In genomic region chr12:89453121-89453520, GRCh38 we compare ENCODE assay signal across 13 cellular contexts.
A peak's percentile ranks its signal among the peaks of the same experiment; 100 is the strongest.
DNase-seq lines count a peak whose midpoint lies in the region; ATAC-seq and TF ChIP-seq lines count a peak whose summit lies in the region.
"Had no signal": no experiment of that assay in that cellular context is flagged by ENCODE, and none has a peak within 500 bp of the region (broad histone marks: within the 10 kb centered on the region; RNA-seq: fewer than 3 reads in every experiment).

No MANE protein-coding gene starts in this region.

- CTCF ChIA-PET in activated CD4-positive, alpha-beta T cell treated with anti-CD3 and anti-CD28 coated beads, Interleukin-2, amount 10 ng/mL, durations not matched to agents 7 days and 5 days (lab: Charles Lee) = no interaction called here

- POLR2A ChIA-PET in activated CD4-positive, alpha-beta T cell treated with anti-CD3 and anti-CD28 coated beads, Interleukin-2, amount 10 ng/mL, durations not matched to agents 7 days and 5 days (lab: Charles Lee) = no interaction called here

- H3K4me3 Mint-ChIP-seq in osteocyte (ENCODE audit: unreplicated experiment) = no peak overlapping the region
- no peak overlapping the region for H3K4me3 Mint-ChIP-seq in activated CD4-positive, alpha-beta T cell treated with anti-CD3 and anti-CD28 coated beads, Interleukin-2, amount 10 ng/mL, durations not matched to agents 7 days and 5 days

- no peak for DNase-seq in Right ventricle myocardium inferior (ENCODE audit: missing footprints)
- no peak for DNase-seq in cardiac septum (ENCODE audit: low spot score)
- no peak for DNase-seq in left ventricle myocardium inferior
- DNase-seq in osteocyte (ENCODE audit: extremely low spot score, unreplicated experiment) = no peak
- DNase-seq in NK-92 treated with Interleukin-12 subunit alpha and Interleukin-12 subunit beta, amount 100 ng/mL, for 24 hours (lab: John Stamatoyannopoulos, UW) = no peak
- DNase-seq in activated CD4-positive, alpha-beta T cell treated with anti-CD3 and anti-CD28 coated beads, Interleukin-2, amount 10 ng/mL, durations not matched to agents 7 days and 5 days = no peak
- no peak for DNase-seq in WERI-Rb-1
- DNase-seq: activated T-cell treated with anti-CD3 and anti-CD28 coated beads, Interleukin-2, amount 50 U/mL, for 1 hour; Calu3; NCI-H510A; SHP77 treated with DMSO at 0.1 percent for 48 hours had no signal

- H3K27ac ChIP-seq in left ventricle myocardium inferior (replicated peaks) = peak overlapping the region; percentile 81
- no peak overlapping the region for H3K27ac ChIP-seq in WERI-Rb-1
- H3K27ac ChIP-seq: 22Rv1 had no signal

- H3K27me3 ChIP-seq in left ventricle myocardium inferior (ENCODE audit: low read depth) (no peaks in the 10 kb centered on the region), WERI-Rb-1 (ENCODE audit: insufficient read depth, low read depth, severe bottlenecking) (no peaks in the 10 kb centered on the region)

- TF ChIP-seq CTCF in left ventricle myocardium inferior (IDR thresholded peaks at IDR 0.05; ENCODE audit: borderline replicate concordance) (no peak), osteocyte (IDR thresholded peaks at IDR 0.05) (no peak), WERI-Rb-1 (IDR thresholded peaks at IDR 0.05; ENCODE audit: low read depth, low read length) (no peak)

- peaks cover 43% of the 10 kb centered on the region for H3K4me1 ChIP-seq in left ventricle myocardium inferior

- H3K9me3 Mint-ChIP-seq in osteocyte (ENCODE audit: unreplicated experiment) = no peaks in the 10 kb centered on the region
- no peaks in the 10 kb centered on the region for H3K9me3 Mint-ChIP-seq in activated CD4-positive, alpha-beta T cell treated with anti-CD3 and anti-CD28 coated beads, Interleukin-2, amount 10 ng/mL, durations not matched to agents 7 days and 5 days

- H3K36me3 Mint-ChIP-seq in osteocyte (ENCODE audit: unreplicated experiment) = peaks cover 1% of the 10 kb centered on the region
- H3K36me3 Mint-ChIP-seq in activated CD4-positive, alpha-beta T cell treated with anti-CD3 and anti-CD28 coated beads, Interleukin-2, amount 10 ng/mL, durations not matched to agents 7 days and 5 days (ENCODE audit: low read depth) = peaks cover 34% of the 10 kb centered on the region

- peaks cover 59% of the 10 kb centered on the region for H3K4me1 Mint-ChIP-seq in osteocyte (ENCODE audit: unreplicated experiment)
- H3K4me1 Mint-ChIP-seq in activated CD4-positive, alpha-beta T cell treated with anti-CD3 and anti-CD28 coated beads, Interleukin-2, amount 10 ng/mL, durations not matched to agents 7 days and 5 days = peaks cover 30% of the 10 kb centered on the region

- no peaks in the 10 kb centered on the region for H3K27me3 Mint-ChIP-seq in osteocyte (ENCODE audit: unreplicated experiment)
- no peaks in the 10 kb centered on the region for H3K27me3 Mint-ChIP-seq in activated CD4-positive, alpha-beta T cell treated with anti-CD3 and anti-CD28 coated beads, Interleukin-2, amount 10 ng/mL, durations not matched to agents 7 days and 5 days

- H3K36me3 ChIP-seq in left ventricle myocardium inferior = no peaks in the 10 kb centered on the region
- no peaks in the 10 kb centered on the region for H3K36me3 ChIP-seq in WERI-Rb-1

- H3K4me3 ChIP-seq in left ventricle myocardium inferior = no peak overlapping the region
- no peak overlapping the region for H3K4me3 ChIP-seq in WERI-Rb-1 (ENCODE audit: low read depth, low read length)

- H3K27ac Mint-ChIP-seq in osteocyte (ENCODE audit: unreplicated experiment) = peak overlapping the region; percentile 98
- H3K27ac Mint-ChIP-seq in activated CD4-positive, alpha-beta T cell treated with anti-CD3 and anti-CD28 coated beads, Interleukin-2, amount 10 ng/mL, durations not matched to agents 7 days and 5 days = no peak overlapping the region

- intact Hi-C loops in Right ventricle myocardium inferior (cut with DNase I) (loop anchor here (2.0 to 5.0 kb wide), 2 partner anchors 61 to 100 kb away; partner anchors contain the start of gene DUSP6), cardiac septum (cut with DNase I) (loop anchor here (2.0 to 5.0 kb wide), 2 partner anchors 70 to 101 kb away; partner anchors contain the start of gene DUSP6), left ventricle myocardium inferior (cut with micrococcal nuclease) (loop anchor here (10.0 kb wide), 1 partner anchor 98 kb away; the partner anchor contains the start of gene DUSP6)

- peak; percentile 45 for ATAC-seq in Right ventricle myocardium inferior
- no peak for ATAC-seq in GM21576 (IDR thresholded peaks at IDR 0.05; ENCODE audit: unreplicated experiment)

- H3K9me3 ChIP-seq in left ventricle myocardium inferior (replicated peaks) (no peaks in the 10 kb centered on the region), WERI-Rb-1 (ENCODE audit: severe bottlenecking) (no peaks in the 10 kb centered on the region)
